1 cellular context compared by ENCODE assay signal in genomic region chr6:3911614-3912336, GRCh38.
A peak's percentile ranks its signal among the peaks of the same experiment; 100 is the strongest.
TF ChIP-seq lines count a peak whose summit lies in the region.

No MANE protein-coding gene starts in this region.

TF ChIP-seq in K562, 482 proteins besides CTCF, POLR2A, EP300 and RAD21 (continued from another document and continues in another):
- no peak for TF ChIP-seq AFF1 (IDR thresholded peaks at IDR 0.05; ENCODE audit: low read depth in 1 of 2, partially characterized antibody in 2 of 2)
- TF ChIP-seq, protein P1, sequence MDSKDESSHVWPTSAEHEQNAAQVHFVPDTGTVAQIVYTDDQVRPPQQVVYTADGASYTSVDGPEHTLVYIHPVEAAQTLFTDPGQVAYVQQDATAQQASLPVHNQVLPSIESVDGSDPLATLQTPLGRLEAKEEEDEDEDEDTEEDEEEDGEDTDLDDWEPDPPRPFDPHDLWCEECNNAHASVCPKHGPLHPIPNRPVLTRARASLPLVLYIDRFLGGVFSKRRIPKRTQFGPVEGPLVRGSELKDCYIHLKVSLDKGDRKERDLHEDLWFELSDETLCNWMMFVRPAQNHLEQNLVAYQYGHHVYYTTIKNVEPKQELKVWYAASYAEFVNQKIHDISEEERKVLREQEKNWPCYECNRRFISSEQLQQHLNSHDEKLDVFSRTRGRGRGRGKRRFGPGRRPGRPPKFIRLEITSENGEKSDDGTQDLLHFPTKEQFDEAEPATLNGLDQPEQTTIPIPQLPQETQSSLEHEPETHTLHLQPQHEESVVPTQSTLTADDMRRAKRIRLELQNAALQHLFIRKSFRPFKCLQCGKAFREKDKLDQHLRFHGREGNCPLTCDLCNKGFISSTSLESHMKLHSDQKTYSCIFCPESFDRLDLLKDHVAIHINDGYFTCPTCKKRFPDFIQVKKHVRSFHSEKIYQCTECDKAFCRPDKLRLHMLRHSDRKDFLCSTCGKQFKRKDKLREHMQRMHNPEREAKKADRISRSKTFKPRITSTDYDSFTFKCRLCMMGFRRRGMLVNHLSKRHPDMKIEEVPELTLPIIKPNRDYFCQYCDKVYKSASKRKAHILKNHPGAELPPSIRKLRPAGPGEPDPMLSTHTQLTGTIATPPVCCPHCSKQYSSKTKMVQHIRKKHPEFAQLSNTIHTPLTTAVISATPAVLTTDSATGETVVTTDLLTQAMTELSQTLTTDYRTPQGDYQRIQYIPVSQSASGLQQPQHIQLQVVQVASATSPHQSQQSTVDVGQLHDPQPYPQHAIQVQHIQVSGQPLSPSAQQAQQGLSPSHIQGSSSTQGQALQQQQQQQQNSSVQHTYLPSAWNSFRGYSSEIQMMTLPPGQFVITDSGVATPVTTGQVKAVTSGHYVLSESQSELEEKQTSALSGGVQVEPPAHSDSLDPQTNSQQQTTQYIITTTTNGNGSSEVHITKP (IDR thresholded peaks at IDR 0.05; ENCODE audit: partially characterized antibody): peak; percentile 71
- TF ChIP-seq ATF7 (IDR thresholded peaks at IDR 0.05): peak; percentile 64; the same call in 1 of the 2 replicates
- TF ChIP-seq ZEB2 (IDR thresholded peaks at IDR 0.05): peak; percentile 81
- peak; percentile 98 for TF ChIP-seq NFIC (IDR thresholded peaks at IDR 0.05)
- TF ChIP-seq ARID2 (IDR thresholded peaks at IDR 0.05): no peak
- no peak for TF ChIP-seq TSC22D4 (tag; IDR thresholded peaks at IDR 0.05)
- peak; percentile 84 for TF ChIP-seq NEUROD1 (IDR thresholded peaks at IDR 0.05; ENCODE audit: borderline replicate concordance, low read depth, low read length, partially characterized antibody)
- peak; percentile 35; the same call in 1 of the 2 replicates for TF ChIP-seq TAL1 (IDR thresholded peaks at IDR 0.05)
- TF ChIP-seq ZNF408 (CRISPR knock-in tag; IDR thresholded peaks at IDR 0.05; ENCODE audit: low read depth): no peak
- peak; percentile 63; the same call in 1 of the 2 replicates for TF ChIP-seq MBD2 (IDR thresholded peaks at IDR 0.05; ENCODE audit: borderline replicate concordance, low read depth)
- TF ChIP-seq CTBP1 (IDR thresholded peaks at IDR 0.05; ENCODE audit: borderline replicate concordance): peak; percentile 91
- TF ChIP-seq, protein P2, sequence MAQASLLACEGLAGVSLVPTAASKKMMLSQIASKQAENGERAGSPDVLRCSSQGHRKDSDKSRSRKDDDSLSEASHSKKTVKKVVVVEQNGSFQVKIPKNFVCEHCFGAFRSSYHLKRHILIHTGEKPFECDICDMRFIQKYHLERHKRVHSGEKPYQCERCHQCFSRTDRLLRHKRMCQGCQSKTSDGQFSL (CRISPR knock-in tag; IDR thresholded peaks at IDR 0.05): peak; percentile 31; the same call in 1 of the 2 replicates
- TF ChIP-seq, protein P2 (tag; IDR thresholded peaks at IDR 0.05): 0 out of 4 replicates have a peak, but pooled peaks of 1 of the 2 experiments have one; percentile 34
- TF ChIP-seq DNMT1 (IDR thresholded peaks at IDR 0.05): no peak
- peak; percentile 74 for TF ChIP-seq CREM (IDR thresholded peaks at IDR 0.05; ENCODE audit: low read depth)
- TF ChIP-seq RBM39 (optimal IDR thresholded peaks at IDR 0.05; ENCODE audit: low read depth, low read length): no peak
- no peak for TF ChIP-seq NR2C1 (IDR thresholded peaks at IDR 0.05)
- TF ChIP-seq NR2C1 (tag; IDR thresholded peaks at IDR 0.05): no peak
- TF ChIP-seq DPF2 (IDR thresholded peaks at IDR 0.05): peak; percentile 97
- TF ChIP-seq ZFP1 (CRISPR knock-in tag; IDR thresholded peaks at IDR 0.05): no peak
- peak; percentile 79 for TF ChIP-seq BHLHE40 (IDR thresholded peaks at IDR 0.05; ENCODE audit: low read length)
- no peak for TF ChIP-seq SAFB (IDR thresholded peaks at IDR 0.05; ENCODE audit: borderline replicate concordance, low read depth, low read length)
- TF ChIP-seq ARID3A (IDR thresholded peaks at IDR 0.05; ENCODE audit: borderline replicate concordance, low read depth, low read length): 0 out of 2 replicates have a peak, but pooled peaks have one; percentile 27
- peak in 1 of 2 experiments; percentile 56; a peak in 2 of 4 replicates for TF ChIP-seq TRIM24 (IDR thresholded peaks at IDR 0.05)
- TF ChIP-seq MEIS2 (IDR thresholded peaks at IDR 0.05; ENCODE audit: partially characterized antibody): peak; percentile 37
- TF ChIP-seq THRAP3 (IDR thresholded peaks at IDR 0.05; ENCODE audit: borderline replicate concordance): no peak
- TF ChIP-seq, protein P3, sequence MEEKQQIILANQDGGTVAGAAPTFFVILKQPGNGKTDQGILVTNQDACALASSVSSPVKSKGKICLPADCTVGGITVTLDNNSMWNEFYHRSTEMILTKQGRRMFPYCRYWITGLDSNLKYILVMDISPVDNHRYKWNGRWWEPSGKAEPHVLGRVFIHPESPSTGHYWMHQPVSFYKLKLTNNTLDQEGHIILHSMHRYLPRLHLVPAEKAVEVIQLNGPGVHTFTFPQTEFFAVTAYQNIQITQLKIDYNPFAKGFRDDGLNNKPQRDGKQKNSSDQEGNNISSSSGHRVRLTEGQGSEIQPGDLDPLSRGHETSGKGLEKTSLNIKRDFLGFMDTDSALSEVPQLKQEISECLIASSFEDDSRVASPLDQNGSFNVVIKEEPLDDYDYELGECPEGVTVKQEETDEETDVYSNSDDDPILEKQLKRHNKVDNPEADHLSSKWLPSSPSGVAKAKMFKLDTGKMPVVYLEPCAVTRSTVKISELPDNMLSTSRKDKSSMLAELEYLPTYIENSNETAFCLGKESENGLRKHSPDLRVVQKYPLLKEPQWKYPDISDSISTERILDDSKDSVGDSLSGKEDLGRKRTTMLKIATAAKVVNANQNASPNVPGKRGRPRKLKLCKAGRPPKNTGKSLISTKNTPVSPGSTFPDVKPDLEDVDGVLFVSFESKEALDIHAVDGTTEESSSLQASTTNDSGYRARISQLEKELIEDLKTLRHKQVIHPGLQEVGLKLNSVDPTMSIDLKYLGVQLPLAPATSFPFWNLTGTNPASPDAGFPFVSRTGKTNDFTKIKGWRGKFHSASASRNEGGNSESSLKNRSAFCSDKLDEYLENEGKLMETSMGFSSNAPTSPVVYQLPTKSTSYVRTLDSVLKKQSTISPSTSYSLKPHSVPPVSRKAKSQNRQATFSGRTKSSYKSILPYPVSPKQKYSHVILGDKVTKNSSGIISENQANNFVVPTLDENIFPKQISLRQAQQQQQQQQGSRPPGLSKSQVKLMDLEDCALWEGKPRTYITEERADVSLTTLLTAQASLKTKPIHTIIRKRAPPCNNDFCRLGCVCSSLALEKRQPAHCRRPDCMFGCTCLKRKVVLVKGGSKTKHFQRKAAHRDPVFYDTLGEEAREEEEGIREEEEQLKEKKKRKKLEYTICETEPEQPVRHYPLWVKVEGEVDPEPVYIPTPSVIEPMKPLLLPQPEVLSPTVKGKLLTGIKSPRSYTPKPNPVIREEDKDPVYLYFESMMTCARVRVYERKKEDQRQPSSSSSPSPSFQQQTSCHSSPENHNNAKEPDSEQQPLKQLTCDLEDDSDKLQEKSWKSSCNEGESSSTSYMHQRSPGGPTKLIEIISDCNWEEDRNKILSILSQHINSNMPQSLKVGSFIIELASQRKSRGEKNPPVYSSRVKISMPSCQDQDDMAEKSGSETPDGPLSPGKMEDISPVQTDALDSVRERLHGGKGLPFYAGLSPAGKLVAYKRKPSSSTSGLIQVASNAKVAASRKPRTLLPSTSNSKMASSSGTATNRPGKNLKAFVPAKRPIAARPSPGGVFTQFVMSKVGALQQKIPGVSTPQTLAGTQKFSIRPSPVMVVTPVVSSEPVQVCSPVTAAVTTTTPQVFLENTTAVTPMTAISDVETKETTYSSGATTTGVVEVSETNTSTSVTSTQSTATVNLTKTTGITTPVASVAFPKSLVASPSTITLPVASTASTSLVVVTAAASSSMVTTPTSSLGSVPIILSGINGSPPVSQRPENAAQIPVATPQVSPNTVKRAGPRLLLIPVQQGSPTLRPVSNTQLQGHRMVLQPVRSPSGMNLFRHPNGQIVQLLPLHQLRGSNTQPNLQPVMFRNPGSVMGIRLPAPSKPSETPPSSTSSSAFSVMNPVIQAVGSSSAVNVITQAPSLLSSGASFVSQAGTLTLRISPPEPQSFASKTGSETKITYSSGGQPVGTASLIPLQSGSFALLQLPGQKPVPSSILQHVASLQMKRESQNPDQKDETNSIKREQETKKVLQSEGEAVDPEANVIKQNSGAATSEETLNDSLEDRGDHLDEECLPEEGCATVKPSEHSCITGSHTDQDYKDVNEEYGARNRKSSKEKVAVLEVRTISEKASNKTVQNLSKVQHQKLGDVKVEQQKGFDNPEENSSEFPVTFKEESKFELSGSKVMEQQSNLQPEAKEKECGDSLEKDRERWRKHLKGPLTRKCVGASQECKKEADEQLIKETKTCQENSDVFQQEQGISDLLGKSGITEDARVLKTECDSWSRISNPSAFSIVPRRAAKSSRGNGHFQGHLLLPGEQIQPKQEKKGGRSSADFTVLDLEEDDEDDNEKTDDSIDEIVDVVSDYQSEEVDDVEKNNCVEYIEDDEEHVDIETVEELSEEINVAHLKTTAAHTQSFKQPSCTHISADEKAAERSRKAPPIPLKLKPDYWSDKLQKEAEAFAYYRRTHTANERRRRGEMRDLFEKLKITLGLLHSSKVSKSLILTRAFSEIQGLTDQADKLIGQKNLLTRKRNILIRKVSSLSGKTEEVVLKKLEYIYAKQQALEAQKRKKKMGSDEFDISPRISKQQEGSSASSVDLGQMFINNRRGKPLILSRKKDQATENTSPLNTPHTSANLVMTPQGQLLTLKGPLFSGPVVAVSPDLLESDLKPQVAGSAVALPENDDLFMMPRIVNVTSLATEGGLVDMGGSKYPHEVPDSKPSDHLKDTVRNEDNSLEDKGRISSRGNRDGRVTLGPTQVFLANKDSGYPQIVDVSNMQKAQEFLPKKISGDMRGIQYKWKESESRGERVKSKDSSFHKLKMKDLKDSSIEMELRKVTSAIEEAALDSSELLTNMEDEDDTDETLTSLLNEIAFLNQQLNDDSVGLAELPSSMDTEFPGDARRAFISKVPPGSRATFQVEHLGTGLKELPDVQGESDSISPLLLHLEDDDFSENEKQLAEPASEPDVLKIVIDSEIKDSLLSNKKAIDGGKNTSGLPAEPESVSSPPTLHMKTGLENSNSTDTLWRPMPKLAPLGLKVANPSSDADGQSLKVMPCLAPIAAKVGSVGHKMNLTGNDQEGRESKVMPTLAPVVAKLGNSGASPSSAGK (IDR thresholded peaks at IDR 0.05): no peak
- peak; percentile 98 for TF ChIP-seq JUND (IDR thresholded peaks at IDR 0.05; ENCODE audit: borderline replicate concordance, low read depth, low read length)
- TF ChIP-seq JUND (tag; IDR thresholded peaks at IDR 0.05; ENCODE audit: borderline replicate concordance, low read depth, low read length): peak; percentile 95; the same call in 2 of the 3 replicates
- no peak for TF ChIP-seq ZNF274 (IDR thresholded peaks at IDR 0.05; ENCODE audit: borderline replicate concordance, low read depth, low read length)
- no peak for TF ChIP-seq MITF (IDR thresholded peaks at IDR 0.05)
- peak; percentile 87 for TF ChIP-seq EGR1 (conservative IDR thresholded peaks at IDR 0.05)
- TF ChIP-seq ELF4 (CRISPR knock-in tag; IDR thresholded peaks at IDR 0.05): no peak
- TF ChIP-seq TAF9B (IDR thresholded peaks at IDR 0.05; ENCODE audit: partially characterized antibody): peak; percentile 42
- no peak for TF ChIP-seq NELFE (IDR thresholded peaks at IDR 0.05; ENCODE audit: insufficient read depth, insufficient read length)
- TF ChIP-seq TEAD4 (IDR thresholded peaks at IDR 0.05; ENCODE audit: low read length): peak; percentile 89
- TF ChIP-seq TEAD4 (CRISPR knock-in tag; IDR thresholded peaks at IDR 0.05; ENCODE audit: borderline replicate concordance): no peak
- TF ChIP-seq PCBP1 (IDR thresholded peaks at IDR 0.05; ENCODE audit: low read depth, low read length, poor library complexity, severe bottlenecking): no peak
- peak; percentile 88 to 90 for TF ChIP-seq KDM1A (IDR thresholded peaks at IDR 0.05)
